In the genomic region with DNA sequence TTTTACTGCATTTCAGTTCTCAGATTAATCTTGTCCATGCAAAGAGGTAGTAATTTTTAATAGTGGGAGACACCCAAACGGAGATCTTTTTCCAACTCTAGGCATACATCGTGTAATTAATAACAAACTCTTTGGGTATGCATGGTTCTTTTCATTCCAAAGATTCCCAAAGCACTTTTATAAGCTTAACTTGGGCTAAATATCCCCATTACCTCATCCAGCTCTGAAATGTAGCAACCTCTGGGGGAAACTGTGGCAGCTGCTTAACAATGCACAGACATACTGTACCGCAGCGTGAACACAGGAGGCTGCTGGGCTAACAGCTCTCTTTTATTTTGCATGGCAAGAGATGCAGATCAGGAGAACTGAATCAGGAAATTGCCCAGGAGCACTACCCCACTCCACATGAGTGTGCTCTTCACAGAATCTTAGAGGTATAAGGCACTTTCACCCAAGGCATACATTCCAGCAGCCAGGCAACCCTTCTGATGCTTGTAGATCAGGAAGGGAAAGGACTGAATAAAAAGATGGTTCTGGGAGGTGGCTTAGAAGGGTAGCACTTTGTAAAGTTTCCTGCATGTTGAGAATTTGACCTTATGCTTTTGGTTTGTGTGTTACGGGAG, we compare ENCODE assay signal across 29 cellular contexts.
DNase-seq lines count a peak whose midpoint lies in the region; TF ChIP-seq lines count a peak whose summit lies in the region.
"Had no signal": no experiment of that assay in that cellular context is flagged by ENCODE, and none has a peak within 500 bp of the region (broad histone marks: within the 10 kb centered on the region; RNA-seq: fewer than 3 reads in every experiment).

No MANE protein-coding gene starts in this region.

- intact Hi-C loops in OCI-LY7 (cut with micrococcal nuclease; ENCODE audit: unreplicated experiment), result no loop called here

- no peak overlapping the region for H2AFZ ChIP-seq in OCI-LY7 (ENCODE audit: low read length)
- H2AFZ ChIP-seq: GM23338 had no signal

- no peaks in the 10 kb centered on the region for H3K79me2 ChIP-seq in OCI-LY7 (ENCODE audit: insufficient read depth, low read depth, low read length)

- no peaks in the 10 kb centered on the region for H3K4me1 ChIP-seq in OCI-LY7 (ENCODE audit: insufficient read depth, low read length, poor library complexity, severe bottlenecking)
- H3K4me1 ChIP-seq: psoas muscle had no signal

- CTCF ChIA-PET in OCI-LY7 (lab: Charles Lee; ENCODE audit: unreplicated experiment), result no interaction called here

- peak; percentile 88 for DNase-seq in EH (ENCODE audit: low read depth)
- peak; percentile 68 for DNase-seq in amniotic epithelial cell (ENCODE audit: low read depth)
- DNase-seq in iris pigment epithelial cell (ENCODE audit: low read depth), result peak; percentile 70
- peak; percentile 65 for DNase-seq in retinal pigment epithelial cell (ENCODE audit: low read depth)
- no peak for DNase-seq in iPS-NIHi7 (ENCODE audit: extremely low spot score)
- no peak for DNase-seq in OCI-LY7 (ENCODE audit: low spot score)
- DNase-seq in foreskin melanocyte, result no peak
- no peak for DNase-seq in amniotic stem cell (lab: John Stamatoyannopoulos, UW)
- DNase-seq: activated CD4-positive, alpha-beta T cell treated with anti-CD3 and anti-CD28 coated beads for 48 hours; activated effector memory CD4-positive, alpha-beta T cell treated with Interleukin-2 at 50 U/mL for 16 hours; activated T-cell treated with anti-CD3 and anti-CD28 coated beads, Interleukin-2, amount 50 U/mL, for 1 hour; dermis blood vessel endothelial cell; DND-41; esophagus squamous epithelium; hypothalamus; immature natural killer cell; midbrain; naive thymus-derived CD4-positive, alpha-beta T cell; NCI-H146; NCI-H2107; NCI-H446; NCI-H748 treated with DMSO at 0.1 percent for 48 hours; nucleus accumbens; Peyer's patch; psoas muscle; stimulated activated naive CD4-positive, alpha-beta T cell; SW 1271 had no signal

- no peaks in the 10 kb centered on the region for H3K9me3 ChIP-seq in OCI-LY7 (ENCODE audit: low read length)
- H3K9me3 ChIP-seq: esophagus squamous epithelium, Peyer's patch, psoas muscle had no signal

- TF ChIP-seq CTCF in retinal pigment epithelial cell (conservative IDR thresholded peaks at IDR 0.05; ENCODE audit: low read depth, low read length) (no peak), OCI-LY7 (conservative IDR thresholded peaks at IDR 0.05; ENCODE audit: low read length) (no peak)

- H3K27ac ChIP-seq in OCI-LY7 (ENCODE audit: low read depth, low read length, poor library complexity, severe bottlenecking), result no peak overlapping the region
- H3K27ac ChIP-seq: esophagus squamous epithelium, Peyer's patch, psoas muscle, skin epidermis had no signal

- POLR2A ChIA-PET in OCI-LY7 (lab: Charles Lee), result no interaction called here

- H3K4me2 ChIP-seq in OCI-LY7 (ENCODE audit: low read length), result no peak overlapping the region
- H3K4me2 ChIP-seq: GM23338 had no signal

- H3K9me2 ChIP-seq in OCI-LY7 (ENCODE audit: insufficient read depth, low read length), result no peaks in the 10 kb centered on the region

- BruUV-seq in OCI-LY7 (replicated peaks; lab: Mats Ljungman, UMichigan), result no TSS peak

- no peak overlapping the region for H3K4me3 ChIP-seq in retinal pigment epithelial cell (ENCODE audit: low read length)
- H3K4me3 ChIP-seq in OCI-LY7 (ENCODE audit: low read depth, low read length, poor library complexity, severe bottlenecking), result no peak overlapping the region
- H3K4me3 ChIP-seq: esophagus squamous epithelium, GM23338, Peyer's patch, psoas muscle, skin epidermis had no signal

- no peaks in the 10 kb centered on the region for H3K36me3 ChIP-seq in OCI-LY7 (ENCODE audit: insufficient read depth, low read length)
- H3K36me3 ChIP-seq: esophagus squamous epithelium, Peyer's patch had no signal

- no peaks in the 10 kb centered on the region for H4K20me1 ChIP-seq in OCI-LY7 (ENCODE audit: insufficient read depth, low read length)

Comparison
In these comparisons a context has a peak if more than half of its experiments do, and no peak if none do; other contexts are left out.
1. DNase-seq: peak in EH (single experiment), amniotic epithelial cell (single experiment), iris pigment epithelial cell (single experiment) and retinal pigment epithelial cell (single experiment); none in iPS-NIHi7 (single experiment), OCI-LY7 (single experiment), foreskin melanocyte (single experiment) and amniotic stem cell (single experiment).